In the genomic region with DNA sequence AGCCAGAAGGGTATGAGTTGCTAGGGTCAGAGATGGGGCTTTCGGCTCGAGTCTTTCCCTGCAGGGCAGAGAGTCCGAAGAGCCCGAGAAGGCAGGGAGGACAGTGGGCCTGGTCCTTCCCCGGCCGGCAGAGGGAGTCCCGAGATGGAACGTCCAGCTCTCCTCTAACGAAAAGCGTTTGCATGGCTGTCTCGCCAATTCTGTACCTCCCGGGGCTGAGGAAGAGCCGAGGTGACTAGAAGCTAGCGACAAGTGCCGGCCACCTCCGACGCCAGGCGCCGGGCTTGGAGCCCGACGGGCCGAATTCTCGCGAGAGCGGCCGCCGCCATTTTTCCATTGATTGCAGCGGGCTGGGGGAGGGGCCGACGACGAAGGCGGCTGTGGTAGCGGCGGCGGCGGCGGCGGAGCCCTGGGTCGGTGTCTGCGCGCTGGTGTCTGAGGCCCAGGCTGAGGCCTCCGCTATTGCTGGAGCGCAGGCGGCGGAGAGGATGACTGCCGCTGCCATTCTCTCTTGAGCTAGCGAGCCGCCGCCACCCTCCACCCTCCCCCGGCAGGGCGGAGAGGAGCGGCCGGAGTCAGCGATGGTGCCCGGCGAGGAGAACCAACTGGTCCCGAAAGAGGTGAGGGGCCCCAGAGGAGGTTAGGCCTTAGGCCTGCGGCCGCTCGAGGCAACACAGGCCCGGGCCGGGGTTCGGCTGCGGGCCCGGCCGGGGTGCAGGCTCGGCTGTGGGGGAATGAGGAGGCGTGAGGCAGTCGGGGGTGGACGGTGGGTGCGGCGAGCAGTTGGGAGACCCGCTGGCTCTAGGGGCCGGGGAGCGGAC, we compare ENCODE assay signal across 8 cellular contexts. TPM values are rescaled to one million over a fixed set of nuclear protein-coding genes. Genes with fewer than 3 reads are reported as not detected.
A peak's percentile ranks its signal among the peaks of the same experiment; 100 is the strongest.
DNase-seq lines count a peak whose midpoint lies in the region; ATAC-seq and TF ChIP-seq lines count a peak whose summit lies in the region.

A gene with protein sequence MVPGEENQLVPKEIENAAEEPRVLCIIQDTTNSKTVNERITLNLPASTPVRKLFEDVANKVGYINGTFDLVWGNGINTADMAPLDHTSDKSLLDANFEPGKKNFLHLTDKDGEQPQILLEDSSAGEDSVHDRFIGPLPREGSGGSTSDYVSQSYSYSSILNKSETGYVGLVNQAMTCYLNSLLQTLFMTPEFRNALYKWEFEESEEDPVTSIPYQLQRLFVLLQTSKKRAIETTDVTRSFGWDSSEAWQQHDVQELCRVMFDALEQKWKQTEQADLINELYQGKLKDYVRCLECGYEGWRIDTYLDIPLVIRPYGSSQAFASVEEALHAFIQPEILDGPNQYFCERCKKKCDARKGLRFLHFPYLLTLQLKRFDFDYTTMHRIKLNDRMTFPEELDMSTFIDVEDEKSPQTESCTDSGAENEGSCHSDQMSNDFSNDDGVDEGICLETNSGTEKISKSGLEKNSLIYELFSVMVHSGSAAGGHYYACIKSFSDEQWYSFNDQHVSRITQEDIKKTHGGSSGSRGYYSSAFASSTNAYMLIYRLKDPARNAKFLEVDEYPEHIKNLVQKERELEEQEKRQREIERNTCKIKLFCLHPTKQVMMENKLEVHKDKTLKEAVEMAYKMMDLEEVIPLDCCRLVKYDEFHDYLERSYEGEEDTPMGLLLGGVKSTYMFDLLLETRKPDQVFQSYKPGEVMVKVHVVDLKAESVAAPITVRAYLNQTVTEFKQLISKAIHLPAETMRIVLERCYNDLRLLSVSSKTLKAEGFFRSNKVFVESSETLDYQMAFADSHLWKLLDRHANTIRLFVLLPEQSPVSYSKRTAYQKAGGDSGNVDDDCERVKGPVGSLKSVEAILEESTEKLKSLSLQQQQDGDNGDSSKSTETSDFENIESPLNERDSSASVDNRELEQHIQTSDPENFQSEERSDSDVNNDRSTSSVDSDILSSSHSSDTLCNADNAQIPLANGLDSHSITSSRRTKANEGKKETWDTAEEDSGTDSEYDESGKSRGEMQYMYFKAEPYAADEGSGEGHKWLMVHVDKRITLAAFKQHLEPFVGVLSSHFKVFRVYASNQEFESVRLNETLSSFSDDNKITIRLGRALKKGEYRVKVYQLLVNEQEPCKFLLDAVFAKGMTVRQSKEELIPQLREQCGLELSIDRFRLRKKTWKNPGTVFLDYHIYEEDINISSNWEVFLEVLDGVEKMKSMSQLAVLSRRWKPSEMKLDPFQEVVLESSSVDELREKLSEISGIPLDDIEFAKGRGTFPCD (N-terminal part only) (plus strand): TSS at position 368 of the 821 bp plus-strand sequence. CDS start 214 bp downstream, at position 582.

- DNase-seq in GM13976 (ENCODE audit: low spot score) (peak; percentile 88), NCI-H1417 (lab: John Stamatoyannopoulos, UW) (peak; percentile 93 to 94 (median 93)), T follicular helper cell (ENCODE audit: low read depth) (peak; percentile 93), heart right ventricle (peak; percentile 94 to 95), posterior vena cava (ENCODE audit: low spot score) (peak; percentile 98), upper lobe of right lung (peak; percentile 95)

- no peaks in the 10 kb centered on the region for H3K27me3 ChIP-seq in heart right ventricle
- no peaks in the 10 kb centered on the region for H3K27me3 ChIP-seq in upper lobe of right lung

- intact Hi-C loops in heart right ventricle (cut with DNase I) = loop anchor here in 2 of 10 donors (5.0 kb wide), 2 partner anchors 45 to 200 kb away; no protein-coding TSS in a partner anchor
- intact Hi-C loops in posterior vena cava (cut with DNase I) = loop anchor here in 1 of 2 donors (2.0 kb wide), 1 partner anchor 29 kb away; no protein-coding TSS in a partner anchor
- intact Hi-C loops in upper lobe of right lung (cut with DNase I) = no loop called here

- H3K4me1 ChIP-seq in heart right ventricle = peaks cover 0 to 46% (median 37%) of the 10 kb centered on the region in 9 donors
- H3K4me1 ChIP-seq in upper lobe of right lung = peaks cover 35% of the 10 kb centered on the region

- no peaks in the 10 kb centered on the region for H3K9me3 ChIP-seq in heart right ventricle
- H3K9me3 ChIP-seq in upper lobe of right lung = no peaks in the 10 kb centered on the region

- 1% methylated on average over 74 to 75 of the region's 75 CpGs for WGBS in adipose tissue, 3 donors
- WGBS in heart right ventricle, 2 donors = 0 to 1% methylated on average over 75 of the region's 75 CpGs

- peak; percentile 30 for TF ChIP-seq CTCF in GM13976 (IDR thresholded peaks at IDR 0.05; ENCODE audit: borderline replicate concordance, control extremely low read depth, extremely low read depth, insufficient read depth, missing control alignments)
- peak; percentile 38 to 81 (median 59) for TF ChIP-seq CTCF in heart right ventricle (IDR thresholded peaks at IDR 0.05)
- peak; percentile 64 for TF ChIP-seq CTCF in upper lobe of right lung (IDR thresholded peaks at IDR 0.05)

- ATAC-seq in HG02798 (IDR thresholded peaks at IDR 0.05; ENCODE audit: poor library complexity, unreplicated experiment) (peak; percentile 79), heart right ventricle (peak; percentile 90 to 96 (median 94)), upper lobe of right lung (peak; percentile 92)

- in situ Hi-C loops in GM13976 (cut with MboI; ENCODE audit: low sequenced_read_pairs, unreplicated experiment) = no loop called here

- H3K36me3 ChIP-seq in heart right ventricle (no peaks in the 10 kb centered on the region), upper lobe of right lung (no peaks in the 10 kb centered on the region)

- H3K27ac ChIP-seq in adipose tissue (ENCODE audit: low read depth, low read length) (peak within 1 kb of the TSS; percentile 91), heart right ventricle (peak within 1 kb of the TSS; percentile 93 to 99 (median 97)), upper lobe of right lung (peak within 1 kb of the TSS; percentile 98)

- H3K4me3 ChIP-seq in heart right ventricle (peak within 1 kb of the TSS; percentile 61 to 97 (median 84)), upper lobe of right lung (peak within 1 kb of the TSS; percentile 79)

RNA-seq across cellular contexts. Expression of the gene that starts here (rescaled TPM):
- polyA plus RNA-seq in adipose tissue (10 to 100 TPM; 15.8 to 25.1 (median 18.3) TPM), heart right ventricle (10 to 100 TPM; 30.5 to 33.2 TPM)
- total RNA-seq in heart right ventricle (10 to 100 TPM; 46.4 to 56.4 (median 52.8) TPM), posterior vena cava (10 to 100 TPM; 49.4 to 57.8 TPM), upper lobe of right lung (48.1 TPM)

Comparison
In these comparisons a context has a peak if more than half of its experiments do, and no peak if none do; other contexts are left out.
1. Peak in every context shown above with its lines: DNase-seq, ATAC-seq, H3K4me3 ChIP-seq and H3K27ac ChIP-seq.